Comparison of ENCODE assay signal across 30 cellular contexts in the genomic region with DNA sequence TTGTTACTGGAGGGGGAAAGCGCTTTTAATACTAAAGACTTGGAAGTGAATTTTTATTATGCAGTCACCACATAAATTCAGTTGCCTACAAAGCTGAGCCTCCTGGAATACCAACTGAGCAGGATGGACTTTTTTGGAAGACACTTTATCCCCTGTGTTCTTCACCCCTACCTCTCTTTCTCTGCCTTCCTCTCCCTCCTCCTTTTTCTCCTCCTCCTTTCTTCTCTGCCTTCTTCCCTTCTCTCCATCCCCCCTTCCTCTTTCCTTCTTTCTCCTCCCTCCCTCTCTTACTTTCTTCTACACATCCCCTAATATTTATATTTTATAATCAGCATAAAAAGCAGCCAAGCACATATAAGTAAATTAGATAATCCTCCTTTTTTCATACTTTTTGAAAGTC. TPM values are rescaled to one million over a fixed set of nuclear protein-coding genes. Genes with fewer than 3 reads are reported as not detected.
DNase-seq lines count a peak whose midpoint lies in the region; ATAC-seq, FAIRE-seq and TF ChIP-seq lines count a peak whose summit lies in the region.
"Had no signal": no experiment of that assay in that cellular context is flagged by ENCODE, and none has a peak within 500 bp of the region (broad histone marks: within the 10 kb centered on the region; RNA-seq: fewer than 3 reads in every experiment).

No MANE protein-coding gene starts in this region.

- TF ChIP-seq CTCF in IMR-90 (conservative IDR thresholded peaks at IDR 0.05; ENCODE audit: low read depth, low read length) (no peak), endothelial cell of umbilical vein (IDR thresholded peaks at IDR 0.05; ENCODE audit: extremely low read depth in 1 of 2, insufficient read depth in 1 of 2, low read depth in 1 of 2, low read length in 2 of 2) (no peak)

- TF ChIP-seq POLR2A in IMR-90 (IDR thresholded peaks at IDR 0.05; ENCODE audit: low read depth, low read length) (no peak), endothelial cell of umbilical vein (IDR thresholded peaks at IDR 0.05; ENCODE audit: low read depth, low read length) (no peak)

- no CpG with 5 or more reads among the region's 1 CpG for WGBS in IMR-90 (ENCODE audit: extremely low coverage in 2 of 2, insufficient read length in 1 of 2), 2 experiments

- H3K9me3 ChIP-seq in IMR-90 (ENCODE audit: control insufficient read depth, insufficient read depth, low read length) (no peaks in the 10 kb centered on the region), endothelial cell of umbilical vein (replicated peaks; ENCODE audit: control insufficient read depth, insufficient read depth, low read length) (no peaks in the 10 kb centered on the region)
- H3K9me3 ChIP-seq: A549, colonic mucosa, esophagus squamous epithelium, gastroesophageal sphincter, HAP-1, sigmoid colon, SJSA1, upper lobe of right lung had no signal

- no peak overlapping the region for H2BK15ac ChIP-seq in IMR-90 (ENCODE audit: low read depth, low read length)

- H4K20me1 ChIP-seq in IMR-90 (ENCODE audit: insufficient read depth, low read length), result peaks cover 61% of the 10 kb centered on the region
- no peaks in the 10 kb centered on the region for H4K20me1 ChIP-seq in endothelial cell of umbilical vein (replicated peaks; ENCODE audit: control insufficient read depth, extremely low read depth, insufficient read depth, low read length)

- H2AFZ ChIP-seq in IMR-90 (replicated peaks; ENCODE audit: low read length, poor library complexity), result no peak overlapping the region
- H2AFZ ChIP-seq in endothelial cell of umbilical vein (ENCODE audit: low read depth, low read length), result no peak overlapping the region

- H3K9me1 ChIP-seq in IMR-90 (ENCODE audit: insufficient read depth, low read length), result peaks cover 14% of the 10 kb centered on the region
- no peaks in the 10 kb centered on the region for H3K9me1 ChIP-seq in endothelial cell of umbilical vein (replicated peaks; ENCODE audit: control insufficient read depth, extremely low read depth, insufficient read depth, low read length)

- H3K4me1 ChIP-seq in IMR-90 (ENCODE audit: control insufficient read depth, insufficient read depth, low read length), result peaks cover 11% of the 10 kb centered on the region
- H3K4me1 ChIP-seq in endothelial cell of umbilical vein (ENCODE audit: control insufficient read depth, extremely low read depth, insufficient read depth, low read length), result peaks cover 23% of the 10 kb centered on the region
- H3K4me1 ChIP-seq: HAP-1 had no signal

- peaks cover 61% of the 10 kb centered on the region for H3K4me1 Mint-ChIP-seq in activated T-cell treated with anti-CD3 and anti-CD28 coated beads, Interleukin-2, amount 50 U/mL, for 24 hours (ENCODE audit: low read depth)
- peaks cover 49% of the 10 kb centered on the region for H3K4me1 Mint-ChIP-seq in stimulated activated effector memory CD8-positive, alpha-beta T cell treated with anti-CD3 and anti-CD28 coated beads, Interleukin-12 subunit alpha, Interleukin-12 subunit beta, amount 100 ng/mL, for 72 hours

- in situ Hi-C loops in IMR-90 (cut with MboI; ENCODE audit: low sequenced_read_pairs), result no loop called here
- in situ Hi-C loops in ACHN (cut with HindIII; ENCODE audit: low pct_ligation_motif_present, low pct_unique_long_range_greater_than_20kb, low sequenced_read_pairs), result no loop called here

- H3K4me2 ChIP-seq in IMR-90 (ENCODE audit: low read depth, low read length) (peak overlapping the region; percentile 56; the same call in 1 of the 2 replicates), endothelial cell of umbilical vein (ENCODE audit: insufficient read depth, low read length) (peak overlapping the region; percentile 17)
- H3K4me2 ChIP-seq: A549 had no signal

- H4K8ac ChIP-seq in IMR-90 (ENCODE audit: low read depth in 2 of 2, low read length in 2 of 2), result no peak overlapping the region

- H3K4me3 Mint-ChIP-seq in activated T-cell treated with anti-CD3 and anti-CD28 coated beads, Interleukin-2, amount 50 U/mL, for 24 hours, result no peak overlapping the region
- no peak overlapping the region for H3K4me3 Mint-ChIP-seq in stimulated activated effector memory CD8-positive, alpha-beta T cell treated with anti-CD3 and anti-CD28 coated beads, Interleukin-12 subunit alpha, Interleukin-12 subunit beta, amount 100 ng/mL, for 72 hours
- H3K4me3 Mint-ChIP-seq: neural crest cell had no signal

- POLR2A ChIA-PET in IMR-90 (lab: Charles Lee; ENCODE audit: unreplicated experiment) (no interaction called here), endothelial cell of umbilical vein (lab: Charles Lee) (no interaction called here)

- H3K9ac ChIP-seq in IMR-90 (ENCODE audit: low read depth, low read length) (peak overlapping the region; percentile 47; the same call in 1 of the 2 replicates), endothelial cell of umbilical vein (replicated peaks; ENCODE audit: extremely low read depth, insufficient read depth, low read length) (no peak overlapping the region)

- H3K4me3 ChIP-seq in IMR-90 (ENCODE audit: insufficient read depth, low read depth, low read length) (no peak overlapping the region), endothelial cell of umbilical vein (replicated peaks in 1 of 3; ENCODE audit: insufficient read depth in 1 of 3, low read depth in 1 of 3, low read length in 3 of 3) (no peak overlapping the region)
- H3K4me3 ChIP-seq: A549, colonic mucosa, esophagus squamous epithelium, gastroesophageal sphincter, HAP-1, sigmoid colon, SJSA1, upper lobe of right lung had no signal

- peaks cover 4% of the 10 kb centered on the region for H3K36me3 ChIP-seq in IMR-90 (ENCODE audit: control insufficient read depth, insufficient read depth, low read length)
- H3K36me3 ChIP-seq in endothelial cell of umbilical vein (ENCODE audit: control insufficient read depth in 2 of 2, extremely low read depth in 1 of 2, insufficient read depth in 2 of 2, low read length in 2 of 2), result no peaks in the 10 kb centered on the region
- H3K36me3 ChIP-seq: colonic mucosa, HAP-1 had no signal

- H3K36me3 Mint-ChIP-seq in activated T-cell treated with anti-CD3 and anti-CD28 coated beads, Interleukin-2, amount 50 U/mL, for 24 hours (ENCODE audit: low read depth), result peaks cover 28% of the 10 kb centered on the region
- H3K36me3 Mint-ChIP-seq in stimulated activated effector memory CD8-positive, alpha-beta T cell treated with anti-CD3 and anti-CD28 coated beads, Interleukin-12 subunit alpha, Interleukin-12 subunit beta, amount 100 ng/mL, for 72 hours, result peaks cover 5% of the 10 kb centered on the region

- H3K4ac ChIP-seq in IMR-90 (ENCODE audit: low read depth, low read length), result no peak overlapping the region

- no TSS peak for BruUV-seq in IMR-90 (replicated peaks; lab: Mats Ljungman, UMichigan)
- BruUV-seq in endothelial cell of umbilical vein (replicated peaks; lab: Mats Ljungman, UMichigan), result no TSS peak

- CTCF ChIA-PET in IMR-90 (lab: Yijun Ruan, JAX) (no interaction called here), endothelial cell of umbilical vein (lab: Charles Lee) (interaction anchor here (0.8 to 2.6 kb wide), 3 partner anchors 16 to 584 kb away, joined by 3 to 8 read pairs (median 4); no protein-coding TSS in a partner anchor)

- H3K56ac ChIP-seq in IMR-90 (ENCODE audit: extremely low read depth, insufficient read depth, low read length), result no peak overlapping the region

- no peak overlapping the region for H3K27ac ChIP-seq in IMR-90 (ENCODE audit: insufficient read depth, low read length)
- no peak overlapping the region for H3K27ac ChIP-seq in endothelial cell of umbilical vein (ENCODE audit: insufficient read depth, low read depth, low read length)
- H3K27ac ChIP-seq: A549, colonic mucosa, esophagus squamous epithelium, gastroesophageal sphincter, sigmoid colon, SJSA1, upper lobe of right lung had no signal

- H2AK9ac ChIP-seq in IMR-90 (replicated peaks; ENCODE audit: low read depth, low read length, poor library complexity), result no peak overlapping the region

- H4K91ac ChIP-seq in IMR-90 (ENCODE audit: insufficient read depth, low read depth, low read length), result no peak overlapping the region

- H3K9me3 Mint-ChIP-seq in activated T-cell treated with anti-CD3 and anti-CD28 coated beads, Interleukin-2, amount 50 U/mL, for 24 hours, result no peaks in the 10 kb centered on the region
- no peaks in the 10 kb centered on the region for H3K9me3 Mint-ChIP-seq in stimulated activated effector memory CD8-positive, alpha-beta T cell treated with anti-CD3 and anti-CD28 coated beads, Interleukin-12 subunit alpha, Interleukin-12 subunit beta, amount 100 ng/mL, for 72 hours
- H3K9me3 Mint-ChIP-seq: neural crest cell had no signal

- H2BK5ac ChIP-seq in IMR-90 (ENCODE audit: low read depth, low read length, poor library complexity, severe bottlenecking), result no peak overlapping the region

- H3K14ac ChIP-seq in IMR-90 (replicated peaks; ENCODE audit: low read depth, low read length), result peak overlapping the region; percentile 37; the same call in 1 of the 2 replicates

- H3K79me2 ChIP-seq in endothelial cell of umbilical vein (ENCODE audit: control insufficient read depth, insufficient read depth, low read length), result peaks cover 13% of the 10 kb centered on the region

- no peak for FAIRE-seq in endothelial cell of umbilical vein (lab: Jason Lieb, UNC)
- FAIRE-seq: bronchial epithelial cell, HepG2 had no signal

- H3K27me3 ChIP-seq in IMR-90 (ENCODE audit: control insufficient read depth, insufficient read depth, low read length) (no peaks in the 10 kb centered on the region), endothelial cell of umbilical vein (ENCODE audit: control insufficient read depth in 2 of 2, insufficient read depth in 2 of 2, low read length in 2 of 2) (no peaks in the 10 kb centered on the region)
- H3K27me3 ChIP-seq: colonic mucosa, esophagus squamous epithelium, gastroesophageal sphincter, sigmoid colon, SJSA1, upper lobe of right lung had no signal

- no peak overlapping the region for H2BK120ac ChIP-seq in IMR-90 (ENCODE audit: low read depth, low read length)

- peak overlapping the region; percentile 31 for H3K27ac Mint-ChIP-seq in activated T-cell treated with anti-CD3 and anti-CD28 coated beads, Interleukin-2, amount 50 U/mL, for 24 hours
- H3K27ac Mint-ChIP-seq in stimulated activated effector memory CD8-positive, alpha-beta T cell treated with anti-CD3 and anti-CD28 coated beads, Interleukin-12 subunit alpha, Interleukin-12 subunit beta, amount 100 ng/mL, for 72 hours, result peak overlapping the region; percentile 29
- H3K27ac Mint-ChIP-seq: progenitor cell of endocrine pancreas had no signal

- peak overlapping the region; percentile 45 for H4K5ac ChIP-seq in IMR-90 (ENCODE audit: low read depth, low read length)

- peak overlapping the region; percentile 35; the same call in 1 of the 2 replicates for H3K23ac ChIP-seq in IMR-90 (ENCODE audit: low read depth, low read length)

- dilution Hi-C loops in IMR-90 (cut with HindIII; ENCODE audit: low sequenced_read_pairs, unreplicated experiment), result no loop called here
- dilution Hi-C loops in endothelial cell of umbilical vein (cut with MboI; ENCODE audit: extremely low pct_ligation_motif_present, low sequenced_read_pairs), result no loop called here

- TF ChIP-seq RAD21 in IMR-90 (IDR thresholded peaks at IDR 0.05; ENCODE audit: low read length), result no peak

- intact Hi-C loops in IMR-90 (cut with micrococcal nuclease), result no loop called here
- intact Hi-C loops in endothelial cell of umbilical vein (cut with micrococcal nuclease), result no loop called here

- H2AK5ac ChIP-seq in IMR-90 (ENCODE audit: low read depth, low read length), result no peak overlapping the region

- H2BK20ac ChIP-seq in IMR-90 (ENCODE audit: low read depth, low read length), result no peak overlapping the region

- H3K18ac ChIP-seq in IMR-90 (ENCODE audit: low read depth, low read length), result no peak overlapping the region

- peaks cover 40 to 60% of the 10 kb centered on the region in 2 experiments for H3K79me1 ChIP-seq in IMR-90 (ENCODE audit: low read depth in 1 of 2, low read length in 2 of 2)

- H3K27me3 Mint-ChIP-seq in activated T-cell treated with anti-CD3 and anti-CD28 coated beads, Interleukin-2, amount 50 U/mL, for 24 hours, result no peaks in the 10 kb centered on the region
- H3K27me3 Mint-ChIP-seq: progenitor cell of endocrine pancreas had no signal

- no peak for ATAC-seq in IMR-90 (ENCODE audit: low read depth)
- no peak for ATAC-seq in stimulated activated effector memory CD8-positive, alpha-beta T cell treated with anti-CD3 and anti-CD28 coated beads, Interleukin-12 subunit alpha, Interleukin-12 subunit beta, amount 100 ng/mL, for 72 hours
- ATAC-seq in HG03520 (IDR thresholded peaks at IDR 0.05; ENCODE audit: unreplicated experiment), result no peak
- ATAC-seq: A549, gastroesophageal sphincter, HepG2, left ventricle myocardium superior, upper lobe of right lung had no signal

- DNase-seq in activated T-cell treated with anti-CD3 and anti-CD28 coated beads, Interleukin-2, amount 50 U/mL, for 24 hours, result no peak
- no peak for DNase-seq in activated T-cell treated with anti-CD3 and anti-CD28 coated beads, Interleukin-2, amount 50 U/mL, for 48 hours
- DNase-seq in IMR-90, result no peak
- no peak for DNase-seq in endothelial cell of umbilical vein (ENCODE audit: low read depth, low spot score)
- DNase-seq in stimulated activated effector memory CD8-positive, alpha-beta T cell treated with anti-CD3 and anti-CD28 coated beads, Interleukin-12 subunit alpha, Interleukin-12 subunit beta, amount 100 ng/mL, for 72 hours (ENCODE audit: low spot score in 2 of 2), result no peak
- no peak for DNase-seq in hepatic stellate cell (ENCODE audit: low spot score)
- DNase-seq in ACHN, result no peak
- DNase-seq: activated CD4-positive, alpha-beta T cell treated with anti-CD3 and anti-CD28 coated beads, Interleukin-2, amount 50 U/mL, for 4 hours; activated CD8-positive, alpha-beta memory T cell treated with anti-CD3 and anti-CD28 coated beads, Interleukin-2, amount 50 U/mL, for 48 hours; activated gamma-delta T cell; amniotic stem cell; colonic mucosa; esophagus squamous epithelium; hypothalamus; left ventricle myocardium superior; NCI-H1092; NCI-H187 treated with DMSO at 0.1 percent for 48 hours; NCI-H526 treated with DMSO at 0.1 percent for 48 hours; sigmoid colon; stimulated activated CD4-positive, alpha-beta T cell treated with anti-CD3 and anti-CD28 coated beads, Interleukin-15, amount 100 ng/mL, for 24 hours; upper lobe of right lung had no signal

RNA-seq across cellular contexts. Expression of a gene that starts 39.6 kb away (rescaled TPM):
- 18.8 and 21.9 TPM in 2 replicates for total RNA-seq in IMR-90 (2012; rRNA removed)
- 3.8 TPM in 2 replicates for polyA plus RNA-seq in IMR-90 (2012; rRNA removed)
- 0.77 and 0.82 TPM in 2 replicates for polyA plus RNA-seq in IMR-90 (2012; cell fraction: cytosol; rRNA removed)
- 2.2 and 13.9 TPM in 2 replicates for polyA plus RNA-seq in IMR-90 (2012; cell fraction: nucleus; rRNA removed; ENCODE audit: low replicate concordance)
- 12.5 and 14.4 TPM in 2 replicates for total RNA-seq in endothelial cell of umbilical vein
- 4.8 and 5.7 TPM in 2 replicates for polyA plus RNA-seq in endothelial cell of umbilical vein
- 4.7 and 4.8 TPM in 2 replicates for polyA plus RNA-seq in endothelial cell of umbilical vein (2011; cell fraction: cytosol; rRNA removed)
- 23.0 and 23.5 TPM in 2 replicates for polyA plus RNA-seq in endothelial cell of umbilical vein (2011; cell fraction: nucleus; rRNA removed)
- 4.6 and 5.4 TPM in 2 replicates for polyA plus RNA-seq in endothelial cell of umbilical vein (2012)
- polyA minus RNA-seq in endothelial cell of umbilical vein, result 21.4 and 23.0 TPM in 2 replicates
- polyA minus RNA-seq in endothelial cell of umbilical vein (2011; cell fraction: cytosol; rRNA and poly(A)+ RNA removed), result 11.6 TPM
- polyA minus RNA-seq in endothelial cell of umbilical vein (2011; cell fraction: nucleus; rRNA and poly(A)+ RNA removed), result 26.7 and 39.2 TPM in 2 replicates

RNA-seq across cellular contexts. Expression of a gene that starts 54.5 kb away (rescaled TPM):
- total RNA-seq in IMR-90 (2012; rRNA removed) (8.1 and 8.9 TPM in 2 replicates), endothelial cell of umbilical vein (3.6 and 7.1 TPM in 2 replicates)
- polyA plus RNA-seq in IMR-90 (2012; rRNA removed) (3.6 and 3.9 TPM in 2 replicates), endothelial cell of umbilical vein (7.1 and 7.9 TPM in 2 replicates)
- polyA plus RNA-seq in IMR-90 (2012; cell fraction: cytosol; rRNA removed), result 0.58 and 1.4 TPM in 2 replicates
- polyA plus RNA-seq in IMR-90 (2012; cell fraction: nucleus; rRNA removed; ENCODE audit: low replicate concordance), result 0.38 and 2.1 TPM in 2 replicates
- polyA plus RNA-seq in endothelial cell of umbilical vein (2011; cell fraction: cytosol; rRNA removed), result 7.9 and 9.1 TPM in 2 replicates
- 3.9 and 5.6 TPM in 2 replicates for polyA plus RNA-seq in endothelial cell of umbilical vein (2011; cell fraction: nucleus; rRNA removed)
- polyA plus RNA-seq in endothelial cell of umbilical vein (2012), result 11.4 and 13.3 TPM in 2 replicates
- polyA minus RNA-seq in endothelial cell of umbilical vein, result 3.7 and 5.8 TPM in 2 replicates
- polyA minus RNA-seq in endothelial cell of umbilical vein (2011; cell fraction: cytosol; rRNA and poly(A)+ RNA removed), result 11.8 TPM
- 4.6 and 5.2 TPM in 2 replicates for polyA minus RNA-seq in endothelial cell of umbilical vein (2011; cell fraction: nucleus; rRNA and poly(A)+ RNA removed)
